Comparison of ENCODE assay signal across 16 cellular contexts in genomic region chr17:38725066-38725465, GRCh38. TPM values are rescaled to one million over a fixed set of nuclear protein-coding genes. Genes with fewer than 3 reads are reported as not detected.
DNase-seq lines count a peak whose midpoint lies in the region; ATAC-seq, FAIRE-seq and TF ChIP-seq lines count a peak whose summit lies in the region.
"Had no signal": no experiment of that assay in that cellular context is flagged by ENCODE, and none has a peak within 500 bp of the region (broad histone marks: within the 10 kb centered on the region; RNA-seq: fewer than 3 reads in every experiment).

No MANE protein-coding gene starts in this region.

- no peaks in the 10 kb centered on the region for H3K9me3 ChIP-seq in CD4-positive, alpha-beta memory T cell (ENCODE audit: control insufficient read depth in 1 of 2, low read length in 2 of 2)
- H3K9me3 ChIP-seq in HEK293 (ENCODE audit: control insufficient read depth, insufficient read depth, low read depth, low read length) (no peaks in the 10 kb centered on the region), GM12878 (replicated peaks; ENCODE audit: control insufficient read depth, insufficient read depth, low read length) (no peaks in the 10 kb centered on the region; the same call in 2 of the 3 replicates)
- H3K9me3 ChIP-seq: colonic mucosa, right atrium auricular region, SJSA1 had no signal

- H3K9me3 Mint-ChIP-seq in CD4-positive, alpha-beta memory T cell, result peaks cover 0 to 3% (median 0%) of the 10 kb centered on the region in 8 donors
- H3K9me3 Mint-ChIP-seq in natural killer cell treated with Interleukin-12 subunit alpha and Interleukin-12 subunit beta and Interleukin-15 and Interleukin-18, amount 100 ng/mL, for 72 hours, result no peaks in the 10 kb centered on the region
- H3K9me3 Mint-ChIP-seq: nephron progenitor cell had no signal

- H3K4me3 ChIP-seq in CD4-positive, alpha-beta memory T cell (ENCODE audit: low read length in 2 of 2), result no peak overlapping the region
- H3K4me3 ChIP-seq in HEK293 (ENCODE audit: low read depth, low read length) (no peak overlapping the region), GM12878 (no peak overlapping the region)
- H3K4me3 ChIP-seq: colonic mucosa, right atrium auricular region, SJSA1 had no signal

- BruUV-seq in GM12878 (replicated peaks; lab: Mats Ljungman, UMichigan), result no TSS peak

- RAD21 ChIA-PET in GM12878 (lab: Charles Lee; ENCODE audit: unreplicated experiment), result no interaction called here

- FAIRE-seq in GM12878 (lab: Jason Lieb, UNC) (no peak), HTR-8/SVneo (lab: Jason Lieb, UNC) (no peak)
- FAIRE-seq: urothelium cell line had no signal

- H3K9ac ChIP-seq in GM12878 (ENCODE audit: control insufficient read depth, insufficient read depth, low read length), result no peak overlapping the region

- TF ChIP-seq RAD21 in GM12878 (IDR thresholded peaks at IDR 0.05; ENCODE audit: insufficient read depth, low read depth, low read length), result no peak

- H3K4me2 ChIP-seq in GM12878 (ENCODE audit: control insufficient read depth, insufficient read depth), result no peak overlapping the region

- in situ Hi-C loops in GM12878 (cut with MboI), result no loop called here

- H3K27me3 ChIP-seq in CD4-positive, alpha-beta memory T cell (ENCODE audit: insufficient read depth, low read length), result no peaks in the 10 kb centered on the region
- no peaks in the 10 kb centered on the region for H3K27me3 ChIP-seq in GM12878 (replicated peaks in 1 of 2; ENCODE audit: control insufficient read depth in 2 of 2, insufficient read depth in 2 of 2, low read length in 1 of 2)
- H3K27me3 ChIP-seq: colonic mucosa, right atrium auricular region, SJSA1 had no signal

- H3K4me3 Mint-ChIP-seq in CD4-positive, alpha-beta memory T cell, result peak overlapping the region in 1 of 8 donors; percentile 53
- peak overlapping the region; percentile 67 for H3K4me3 Mint-ChIP-seq in natural killer cell treated with Interleukin-12 subunit alpha and Interleukin-12 subunit beta and Interleukin-15 and Interleukin-18, amount 100 ng/mL, for 72 hours
- H3K4me3 Mint-ChIP-seq: nephron progenitor cell had no signal

- no peak for ATAC-seq in GM12878
- ATAC-seq in natural killer cell treated with Interleukin-12 subunit alpha and Interleukin-12 subunit beta and Interleukin-15 and Interleukin-18, amount 100 ng/mL, for 72 hours, result peak; percentile 17 to 59
- ATAC-seq in GM21390 (IDR thresholded peaks at IDR 0.05; ENCODE audit: unreplicated experiment), result no peak
- ATAC-seq: HCT116 had no signal

- CTCF ChIA-PET in CD4-positive, alpha-beta memory T cell (lab: Charles Lee; ENCODE audit: partially characterized antibody), result interaction anchor here (3.4 kb wide), 1 partner anchor 10 kb away, joined by 18 read pairs; no protein-coding TSS in a partner anchor
- CTCF ChIA-PET in HEK293 (lab: Yijun Ruan, JAX) (interaction anchor here (0.6 to 1.9 kb wide), 2 partner anchors 10 to 36 kb away, joined by 3 to 7 read pairs; no protein-coding TSS in a partner anchor), GM12878 (lab: Yijun Ruan, JAX) (no interaction called here)

- no peaks in the 10 kb centered on the region for H3K27me3 Mint-ChIP-seq in CD4-positive, alpha-beta memory T cell
- no peaks in the 10 kb centered on the region for H3K27me3 Mint-ChIP-seq in natural killer cell treated with Interleukin-12 subunit alpha and Interleukin-12 subunit beta and Interleukin-15 and Interleukin-18, amount 100 ng/mL, for 72 hours

- H3K36me3 Mint-ChIP-seq in CD4-positive, alpha-beta memory T cell, result peaks cover 17 to 44% of the 10 kb centered on the region in 2 donors
- no peaks in the 10 kb centered on the region for H3K36me3 Mint-ChIP-seq in natural killer cell treated with Interleukin-12 subunit alpha and Interleukin-12 subunit beta and Interleukin-15 and Interleukin-18, amount 100 ng/mL, for 72 hours

- POLR2A ChIA-PET in CD4-positive, alpha-beta memory T cell (lab: Charles Lee; ENCODE audit: partially characterized antibody), result interaction anchor here (15.9 kb wide), 1 partner anchor 19 kb away, joined by 588 read pairs; the partner anchor contains the start of gene MLLT6
- POLR2A ChIA-PET in HEK293 (lab: Yijun Ruan, JAX), result no interaction called here
- POLR2A ChIA-PET in GM12878 (lab: Charles Lee), result no interaction called here

- H4K20me1 ChIP-seq in GM12878 (ENCODE audit: control insufficient read depth, insufficient read depth), result no peaks in the 10 kb centered on the region

- intact Hi-C loops in CD4-positive, alpha-beta memory T cell (cut with micrococcal nuclease), result no loop called here
- intact Hi-C loops in GM12878 (cut with micrococcal nuclease; ENCODE audit: unreplicated experiment), result no loop called here

- SMC1A ChIA-PET in GM12878 (lab: Charles Lee; ENCODE audit: uncharacterized antibody, unreplicated experiment), result no interaction called here

- no peak for TF ChIP-seq EP300 in GM12878 (IDR thresholded peaks at IDR 0.05; ENCODE audit: borderline replicate concordance in 1 of 2, control insufficient read depth in 1 of 2, low read depth in 2 of 2, low read length in 2 of 2)

- no peak for DNase-seq in CD4-positive, alpha-beta memory T cell
- DNase-seq in GM12878 (ENCODE audit: low read depth, low spot score) (no peak), HTR-8/SVneo (ENCODE audit: insufficient read length, low spot score) (no peak), foreskin melanocyte (no peak)
- no peak for DNase-seq in natural killer cell treated with Interleukin-12 subunit alpha and Interleukin-12 subunit beta and Interleukin-15 and Interleukin-18, amount 100 ng/mL, for 72 hours (ENCODE audit: low spot score)
- DNase-seq: activated CD8-positive, alpha-beta memory T cell treated with anti-CD3 and anti-CD28 coated beads, Interleukin-2, amount 50 U/mL, for 48 hours; nephron progenitor cell; NK-92 treated with Interleukin-12 subunit alpha and Interleukin-12 subunit beta, amount 100 ng/mL, for 24 hours; stimulated activated CD4-positive, alpha-beta T cell treated with anti-CD3 and anti-CD28 coated beads, Interleukin-4, amount 100 ng/mL, for 1 hour had no signal

- no peak for TF ChIP-seq CTCF in HEK293 (tag by site-specific recombination; IDR thresholded peaks at IDR 0.05)
- TF ChIP-seq CTCF in GM12878 (IDR thresholded peaks at IDR 0.05 in 2 of 3, conservative IDR thresholded peaks at IDR 0.05 in 1 of 3; ENCODE audit: control insufficient read depth in 2 of 3, extremely low read depth in 1 of 3, insufficient read depth in 1 of 3, low read depth in 3 of 3, low read length in 3 of 3), result no peak

- H3K4me1 Mint-ChIP-seq in CD4-positive, alpha-beta memory T cell, result peaks cover 29 to 74% (median 51%) of the 10 kb centered on the region in 4 donors
- H3K4me1 Mint-ChIP-seq in natural killer cell treated with Interleukin-12 subunit alpha and Interleukin-12 subunit beta and Interleukin-15 and Interleukin-18, amount 100 ng/mL, for 72 hours (ENCODE audit: low read depth in 2 of 2), result peaks cover 50 to 53% of the 10 kb centered on the region in 2 donors

- H3K27ac ChIP-seq in CD4-positive, alpha-beta memory T cell (ENCODE audit: low read depth, low read length), result no peak overlapping the region
- no peak overlapping the region for H3K27ac ChIP-seq in HEK293 (ENCODE audit: extremely low read depth, low read depth, low read length)
- no peak overlapping the region for H3K27ac ChIP-seq in GM12878 (ENCODE audit: control insufficient read depth, insufficient read depth)
- H3K27ac ChIP-seq: SJSA1 had no signal

- no peak overlapping the region for H2AFZ ChIP-seq in GM12878 (ENCODE audit: control insufficient read depth, low read depth, low read length)

- H3K36me3 ChIP-seq in CD4-positive, alpha-beta memory T cell (ENCODE audit: insufficient read depth, low read length), result peaks cover 27% of the 10 kb centered on the region
- H3K36me3 ChIP-seq in HEK293 (ENCODE audit: control insufficient read depth in 2 of 2, insufficient read depth in 1 of 2, low read length in 2 of 2), result peaks cover 0 to 38% of the 10 kb centered on the region in 2 experiments; a peak in 2 of 3 replicates
- peaks cover 3 to 5% of the 10 kb centered on the region in 2 experiments; a peak in 2 of 4 replicates for H3K36me3 ChIP-seq in GM12878 (ENCODE audit: control insufficient read depth in 2 of 2, insufficient read depth in 2 of 2, low read length in 1 of 2)
- H3K36me3 ChIP-seq: colonic mucosa had no signal

- no peaks in the 10 kb centered on the region for H3K79me2 ChIP-seq in GM12878 (ENCODE audit: control insufficient read depth, insufficient read depth, low read length)

- H3K27ac Mint-ChIP-seq in CD4-positive, alpha-beta memory T cell, result peak overlapping the region in 5 of 7 donors; percentile 13 to 95 (median 80)
- peak overlapping the region; percentile 94 to 98 for H3K27ac Mint-ChIP-seq in natural killer cell treated with Interleukin-12 subunit alpha and Interleukin-12 subunit beta and Interleukin-15 and Interleukin-18, amount 100 ng/mL, for 72 hours
- H3K27ac Mint-ChIP-seq: nephron progenitor cell had no signal

- WGBS in GM12878 (ENCODE audit: insufficient coverage, insufficient replicate concordance, low lambda C conversion rate, missing lambda C conversion rate), result 67% methylated on average over 10 of the region's 10 CpGs

- H3K4me1 ChIP-seq in CD4-positive, alpha-beta memory T cell (ENCODE audit: insufficient read depth, low read length), result peaks cover 71% of the 10 kb centered on the region
- H3K4me1 ChIP-seq in HEK293 (ENCODE audit: control insufficient read depth, insufficient read depth, low read length) (no peaks in the 10 kb centered on the region), GM12878 (ENCODE audit: control insufficient read depth, insufficient read depth, low read length) (peaks cover 28% of the 10 kb centered on the region)

- TF ChIP-seq POLR2A in GM12878 (IDR thresholded peaks at IDR 0.05; ENCODE audit: low read depth, low read length), result 0 out of 2 replicates have a peak, but pooled peaks have one; percentile 18

RNA-seq across cellular contexts. Expression of gene CISD3, which starts 5.1 kb away (rescaled TPM):
- total RNA-seq in CD4-positive, alpha-beta memory T cell, result 10 to 100 TPM; 12.5 to 13.5 TPM
- 10 to 100 TPM; 55.3 to 57.6 TPM for polyA plus RNA-seq in CD4-positive, alpha-beta memory T cell
- 1.1 and 2.4 TPM in 2 replicates for total RNA-seq in GM12878 (2013; cell fraction: nucleolus; rRNA removed)
- total RNA-seq in GM12878 (2014; rRNA removed) (6.7 and 9.0 TPM in 2 replicates), GM12878 (2014; rRNA removed; fragmentation: Illumina TruSeq; extraction: Trizol) (4.3 and 7.3 TPM in 2 replicates), GM12878 (2021) (25.4 and 28.5 TPM in 2 replicates)
- 2.6 TPM for polyA plus RNA-seq in GM12878 (2011; ENCODE audit: low read depth)
- polyA plus RNA-seq in GM12878 (2011; rRNA removed) (3.9 and 6.0 TPM in 2 replicates), GM12878 (2014; fragmentation: Illumina TruSeq; extraction: Trizol) (2.9 and 4.3 TPM in 2 replicates), GM12878 (2014; fragmentation: Nextera tagmentation; extraction: Ambion mirVana) (1 to 10 TPM; 2.6 to 5.3 TPM), GM12878 (2014; rRNA removed) (23.5 and 24.1 TPM in 2 replicates), GM12878 (2016; fragmentation: Nextera tagmentation; extraction: Ambion mirVana) (10 to 100 TPM; 34.1 to 38.1 TPM)
- polyA plus RNA-seq in GM12878 (2011; cell fraction: cytosol; rRNA removed), result 3.7 and 9.2 TPM in 2 replicates
- polyA plus RNA-seq in GM12878 (2011; cell fraction: nucleus; rRNA removed), result 3.8 and 5.0 TPM in 2 replicates
- polyA plus RNA-seq in GM12878 (2012), result 5.9 and 6.7 TPM in 2 replicates
- 1.0 and 2.7 TPM in 2 replicates for polyA minus RNA-seq in GM12878 (2011; rRNA and poly(A)+ RNA removed)
- 0.83 and 1.1 TPM in 2 replicates for polyA minus RNA-seq in GM12878 (2011; cell fraction: cytosol; rRNA and poly(A)+ RNA removed)
- 2.2 and 2.7 TPM in 2 replicates for polyA minus RNA-seq in GM12878 (2011; cell fraction: nucleus; rRNA and poly(A)+ RNA removed)
- total RNA-seq in natural killer cell treated with Interleukin-12 subunit alpha and Interleukin-12 subunit beta and Interleukin-15 and Interleukin-18, amount 100 ng/mL, for 72 hours, result 10 to 100 TPM; 48.3 to 58.7 TPM

RNA-seq across cellular contexts. Expression of gene MLLT6, which starts 20.0 kb away (rescaled TPM):
- 100 to 1,000 TPM; 493 to 505 TPM for total RNA-seq in CD4-positive, alpha-beta memory T cell
- 10 to 100 TPM in 1 of 2 donors, 1 to 10 TPM in 1; 3.0 to 14.1 TPM for polyA plus RNA-seq in CD4-positive, alpha-beta memory T cell
- 281 and 323 TPM in 2 replicates for total RNA-seq in GM12878 (2013; cell fraction: nucleolus; rRNA removed)
- total RNA-seq in GM12878 (2014; rRNA removed) (44.2 and 46.0 TPM in 2 replicates), GM12878 (2014; rRNA removed; fragmentation: Illumina TruSeq; extraction: Trizol) (29.0 and 31.2 TPM in 2 replicates), GM12878 (2021) (89.0 and 105 TPM in 2 replicates)
- polyA plus RNA-seq in GM12878 (2011; ENCODE audit: low read depth), result 26.0 TPM
- polyA plus RNA-seq in GM12878 (2011; rRNA removed) (33.8 and 47.5 TPM in 2 replicates), GM12878 (2014; fragmentation: Illumina TruSeq; extraction: Trizol) (35.2 and 43.6 TPM in 2 replicates), GM12878 (2014; fragmentation: Nextera tagmentation; extraction: Ambion mirVana) (1 to 10 TPM; 4.8 to 4.9 TPM), GM12878 (2014; rRNA removed) (75.7 and 82.4 TPM in 2 replicates), GM12878 (2016; fragmentation: Nextera tagmentation; extraction: Ambion mirVana) (1 to 10 TPM; 7.2 to 8.2 TPM)
- 31.7 and 44.9 TPM in 2 replicates for polyA plus RNA-seq in GM12878 (2011; cell fraction: cytosol; rRNA removed)
- polyA plus RNA-seq in GM12878 (2011; cell fraction: nucleus; rRNA removed), result 244 and 265 TPM in 2 replicates
- polyA plus RNA-seq in GM12878 (2012), result 55.5 and 60.9 TPM in 2 replicates
- polyA minus RNA-seq in GM12878 (2011; rRNA and poly(A)+ RNA removed), result 59.4 and 104 TPM in 2 replicates
- 30.6 and 31.9 TPM in 2 replicates for polyA minus RNA-seq in GM12878 (2011; cell fraction: cytosol; rRNA and poly(A)+ RNA removed)
- polyA minus RNA-seq in GM12878 (2011; cell fraction: nucleus; rRNA and poly(A)+ RNA removed), result 72.8 and 128 TPM in 2 replicates
- total RNA-seq in natural killer cell treated with Interleukin-12 subunit alpha and Interleukin-12 subunit beta and Interleukin-15 and Interleukin-18, amount 100 ng/mL, for 72 hours, result 100 to 1,000 TPM; 319 to 324 TPM

RNA-seq across cellular contexts. Expression of gene PCGF2, which starts 23.1 kb away (rescaled TPM):
- total RNA-seq in CD4-positive, alpha-beta memory T cell, result not detected
- not detected for polyA plus RNA-seq in CD4-positive, alpha-beta memory T cell
- 12.2 and 12.6 TPM in 2 replicates for total RNA-seq in GM12878 (2013; cell fraction: nucleolus; rRNA removed)
- total RNA-seq in GM12878 (2014; rRNA removed) (3.7 and 4.5 TPM in 2 replicates), GM12878 (2014; rRNA removed; fragmentation: Illumina TruSeq; extraction: Trizol) (2.7 and 3.1 TPM in 2 replicates), GM12878 (2021) (35.6 and 40.4 TPM in 2 replicates)
- 4.3 TPM for polyA plus RNA-seq in GM12878 (2011; ENCODE audit: low read depth)
- polyA plus RNA-seq in GM12878 (2011; rRNA removed) (7.9 and 15.1 TPM in 2 replicates), GM12878 (2014; fragmentation: Illumina TruSeq; extraction: Trizol) (6.4 and 10.1 TPM in 2 replicates), GM12878 (2014; fragmentation: Nextera tagmentation; extraction: Ambion mirVana) (1 to 10 TPM; 3.1 to 9.8 TPM), GM12878 (2014; rRNA removed) (14.2 and 15.5 TPM in 2 replicates), GM12878 (2016; fragmentation: Nextera tagmentation; extraction: Ambion mirVana) (1 to 10 TPM; 3.0 to 4.1 TPM)
- polyA plus RNA-seq in GM12878 (2011; cell fraction: cytosol; rRNA removed), result 19.1 and 22.0 TPM in 2 replicates
- polyA plus RNA-seq in GM12878 (2011; cell fraction: nucleus; rRNA removed), result 63.1 and 79.6 TPM in 2 replicates
- 12.7 TPM in 2 replicates for polyA plus RNA-seq in GM12878 (2012)
- polyA minus RNA-seq in GM12878 (2011; rRNA and poly(A)+ RNA removed), result 9.5 and 13.7 TPM in 2 replicates
- 16.6 and 20.1 TPM in 2 replicates for polyA minus RNA-seq in GM12878 (2011; cell fraction: cytosol; rRNA and poly(A)+ RNA removed)
- polyA minus RNA-seq in GM12878 (2011; cell fraction: nucleus; rRNA and poly(A)+ RNA removed), result 6.2 and 14.6 TPM in 2 replicates
- not detected for total RNA-seq in natural killer cell treated with Interleukin-12 subunit alpha and Interleukin-12 subunit beta and Interleukin-15 and Interleukin-18, amount 100 ng/mL, for 72 hours

RNA-seq across cellular contexts. Expression of gene PSMB3, which starts 27.5 kb away (rescaled TPM):
- 10 to 100 TPM; 93.5 to 99.0 TPM for total RNA-seq in CD4-positive, alpha-beta memory T cell
- 100 to 1,000 TPM; 391 to 517 TPM for polyA plus RNA-seq in CD4-positive, alpha-beta memory T cell
- 29.4 and 31.3 TPM in 2 replicates for total RNA-seq in GM12878 (2013; cell fraction: nucleolus; rRNA removed)
- total RNA-seq in GM12878 (2014; rRNA removed), result 420 and 425 TPM in 2 replicates
- total RNA-seq in GM12878 (2014; rRNA removed; fragmentation: Illumina TruSeq; extraction: Trizol), result 331 and 348 TPM in 2 replicates
- 298 and 300 TPM in 2 replicates for total RNA-seq in GM12878 (2021)
- 132 TPM for polyA plus RNA-seq in GM12878 (2011; ENCODE audit: low read depth)
- 295 and 448 TPM in 2 replicates for polyA plus RNA-seq in GM12878 (2011; rRNA removed)
- polyA plus RNA-seq in GM12878 (2011; cell fraction: cytosol; rRNA removed), result 846 and 874 TPM in 2 replicates
- polyA plus RNA-seq in GM12878 (2011; cell fraction: nucleus; rRNA removed), result 298 and 385 TPM in 2 replicates
- polyA plus RNA-seq in GM12878 (2012), result 170 and 184 TPM in 2 replicates
- polyA plus RNA-seq in GM12878 (2014; fragmentation: Illumina TruSeq; extraction: Trizol), result 277 and 353 TPM in 2 replicates
- 1,000 to 10,000 TPM; 1,622 to 2,130 TPM for polyA plus RNA-seq in GM12878 (2014; fragmentation: Nextera tagmentation; extraction: Ambion mirVana)
- 499 and 533 TPM in 2 replicates for polyA plus RNA-seq in GM12878 (2014; rRNA removed)
- 100 to 1,000 TPM; 612 to 643 TPM for polyA plus RNA-seq in GM12878 (2016; fragmentation: Nextera tagmentation; extraction: Ambion mirVana)
- 289 and 473 TPM in 2 replicates for polyA minus RNA-seq in GM12878 (2011; rRNA and poly(A)+ RNA removed)
- 93.5 and 120 TPM in 2 replicates for polyA minus RNA-seq in GM12878 (2011; cell fraction: cytosol; rRNA and poly(A)+ RNA removed)
- polyA minus RNA-seq in GM12878 (2011; cell fraction: nucleus; rRNA and poly(A)+ RNA removed), result 44.1 and 76.5 TPM in 2 replicates
- 100 to 1,000 TPM; 288 to 306 TPM for total RNA-seq in natural killer cell treated with Interleukin-12 subunit alpha and Interleukin-12 subunit beta and Interleukin-15 and Interleukin-18, amount 100 ng/mL, for 72 hours

RNA-seq across cellular contexts. Expression of gene EPOP, which starts 50.3 kb away (rescaled TPM):
- under 1 TPM; 0.09 to 0.25 TPM for total RNA-seq in CD4-positive, alpha-beta memory T cell
- polyA plus RNA-seq in CD4-positive, alpha-beta memory T cell, result not detected
- total RNA-seq in GM12878 (2013; cell fraction: nucleolus; rRNA removed), result 2.3 and 2.9 TPM in 2 replicates
- total RNA-seq in GM12878 (2014; rRNA removed), result 4.8 and 5.0 TPM in 2 replicates
- 3.3 and 3.6 TPM in 2 replicates for total RNA-seq in GM12878 (2014; rRNA removed; fragmentation: Illumina TruSeq; extraction: Trizol)
- total RNA-seq in GM12878 (2021), result 9.0 and 9.7 TPM in 2 replicates
- 1.6 TPM for polyA plus RNA-seq in GM12878 (2011; ENCODE audit: low read depth)
- polyA plus RNA-seq in GM12878 (2011; rRNA removed), result 7.7 and 8.2 TPM in 2 replicates
- polyA plus RNA-seq in GM12878 (2011; cell fraction: cytosol; rRNA removed), result 8.4 and 11.0 TPM in 2 replicates
- 6.4 and 8.4 TPM in 2 replicates for polyA plus RNA-seq in GM12878 (2011; cell fraction: nucleus; rRNA removed)
- polyA plus RNA-seq in GM12878 (2012), result 5.3 and 5.8 TPM in 2 replicates
- polyA plus RNA-seq in GM12878 (2014; fragmentation: Illumina TruSeq; extraction: Trizol), result 3.9 and 4.0 TPM in 2 replicates
- 1 to 10 TPM in 1 of 2 experiments, under 1 TPM in 1; 0.53 to 1.4 TPM for polyA plus RNA-seq in GM12878 (2014; fragmentation: Nextera tagmentation; extraction: Ambion mirVana)
- polyA plus RNA-seq in GM12878 (2014; rRNA removed), result 5.9 and 6.3 TPM in 2 replicates
- 1 to 10 TPM; 1.6 to 2.2 TPM for polyA plus RNA-seq in GM12878 (2016; fragmentation: Nextera tagmentation; extraction: Ambion mirVana)
- 5.6 and 8.5 TPM in 2 replicates for polyA minus RNA-seq in GM12878 (2011; rRNA and poly(A)+ RNA removed)
- polyA minus RNA-seq in GM12878 (2011; cell fraction: cytosol; rRNA and poly(A)+ RNA removed), result 5.2 and 7.2 TPM in 2 replicates
- polyA minus RNA-seq in GM12878 (2011; cell fraction: nucleus; rRNA and poly(A)+ RNA removed), result 3.0 and 4.8 TPM in 2 replicates
- total RNA-seq in natural killer cell treated with Interleukin-12 subunit alpha and Interleukin-12 subunit beta and Interleukin-15 and Interleukin-18, amount 100 ng/mL, for 72 hours, result 10 to 100 TPM; 20.5 to 41.0 TPM

Comparison
In these comparisons a context has a peak if more than half of its experiments do, and no peak if none do; other contexts are left out.
1. ATAC-seq: peak in natural killer cell treated with Interleukin-12 subunit alpha and Interleukin-12 subunit beta and Interleukin-15 and Interleukin-18, amount 100 ng/mL, for 72 hours (2 of 2); none in GM12878 (single experiment) and GM21390 (single experiment).